In the genomic region with DNA sequence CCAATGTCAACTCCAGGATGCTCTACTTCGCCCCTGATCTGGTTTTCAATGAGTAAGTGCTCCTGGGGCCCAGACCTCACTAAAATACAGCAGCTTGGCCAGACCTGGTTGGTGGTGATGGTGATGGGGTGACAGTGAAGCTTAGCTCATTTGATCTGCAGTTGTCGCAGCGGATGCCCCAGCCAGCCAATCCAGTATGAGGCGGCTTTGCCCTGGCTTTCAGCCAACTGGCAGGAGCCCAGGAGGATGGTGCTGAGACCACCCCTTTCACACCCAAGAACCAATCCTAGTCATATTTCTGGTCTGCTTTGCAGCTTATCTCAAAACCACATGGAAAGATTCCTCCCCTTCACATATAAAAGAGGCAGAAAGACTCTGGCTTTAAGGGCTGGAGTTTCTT, we compare ENCODE assay signal across 25 cellular contexts.
DNase-seq lines count a peak whose midpoint lies in the region; ATAC-seq, FAIRE-seq and TF ChIP-seq lines count a peak whose summit lies in the region.
"Had no signal": no experiment of that assay in that cellular context is flagged by ENCODE, and none has a peak within 500 bp of the region (broad histone marks: within the 10 kb centered on the region; RNA-seq: fewer than 3 reads in every experiment).

No MANE protein-coding gene starts in this region.

- intact Hi-C loops in K562 (cut with micrococcal nuclease) = no loop called here
- intact Hi-C loops in activated CD4-positive, alpha-beta T cell treated with anti-CD3 and anti-CD28 coated beads, Interleukin-2, amount 10 ng/mL, durations not matched to agents 24 days and 14 days (cut with micrococcal nuclease) = no loop called here

- H3K79me2 ChIP-seq in K562 (ENCODE audit: control insufficient read depth, insufficient read depth, low read length) (no peaks in the 10 kb centered on the region), osteoblast (ENCODE audit: insufficient read depth, low read length) (no peaks in the 10 kb centered on the region)

- no peak overlapping the region for H3K9ac ChIP-seq in BLaER1
- H3K9ac ChIP-seq in K562 (ENCODE audit: insufficient read depth in 1 of 2, low read depth in 2 of 2, low read length in 2 of 2) = no peak overlapping the region

- H3K9me1 ChIP-seq in K562 (ENCODE audit: control insufficient read depth, insufficient read depth, low read length) = no peaks in the 10 kb centered on the region

- no peak overlapping the region for H3K4me3 Mint-ChIP-seq in activated CD4-positive, alpha-beta T cell treated with anti-CD3 and anti-CD28 coated beads, Interleukin-2, amount 10 ng/mL, durations not matched to agents 24 days and 14 days
- H3K4me3 Mint-ChIP-seq: CD4-positive, CD25-positive, alpha-beta regulatory T cell; CD8-positive, alpha-beta T cell; GM23338; HFFc6 had no signal

- no peaks in the 10 kb centered on the region for H3K9me3 Mint-ChIP-seq in activated CD4-positive, alpha-beta T cell treated with anti-CD3 and anti-CD28 coated beads, Interleukin-2, amount 10 ng/mL, durations not matched to agents 24 days and 14 days
- H3K9me3 Mint-ChIP-seq: CD8-positive, alpha-beta T cell; GM23338; HFFc6 had no signal

- DNase-seq in OCI-M1 (lab: John Stamatoyannopoulos, UW) = peak; percentile 17
- peak in 1 of 4 experiments; percentile 0 for DNase-seq in K562 (ENCODE audit: extremely low read depth in 1 of 4, low spot score in 3 of 4)
- peak; percentile 4 for DNase-seq in osteoblast (ENCODE audit: insufficient read length, low spot score, missing footprints)
- DNase-seq in activated CD4-positive, alpha-beta T cell treated with anti-CD3 and anti-CD28 coated beads, Interleukin-2, amount 10 ng/mL, durations not matched to agents 24 days and 14 days = no peak
- DNase-seq in DMS153 treated with DMSO at 0.1 percent for 48 hours (lab: John Stamatoyannopoulos, UW; ENCODE audit: unreplicated experiment) = no peak
- DNase-seq: 8988T; ACHN; AML-193; BE2C; CD4-positive, CD25-positive, alpha-beta regulatory T cell; CD8-positive, alpha-beta T cell; DMS 273 treated with DMSO at 0.1 percent for 48 hours; DMS79 treated with DMSO at 0.1 percent for 48 hours; GF-D8; HFFc6 had no signal

- POLR2A ChIA-PET in K562 (lab: Yijun Ruan, JAX) = no interaction called here

- BruUV-seq in K562 (replicated peaks; lab: Mats Ljungman, UMichigan) = no TSS peak

- H3K27ac ChIP-seq in BLaER1 (peak overlapping the region; percentile 32; the same call in 1 of the 2 replicates), K562 (ENCODE audit: extremely low read depth, low read depth, low read length) (no peak overlapping the region), osteoblast (ENCODE audit: low read depth, low read length) (no peak overlapping the region)
- H3K27ac ChIP-seq: A549, C4-2B had no signal

- no peak overlapping the region for H3K27ac Mint-ChIP-seq in activated CD4-positive, alpha-beta T cell treated with anti-CD3 and anti-CD28 coated beads, Interleukin-2, amount 10 ng/mL, durations not matched to agents 24 days and 14 days
- H3K27ac Mint-ChIP-seq: CD4-positive, CD25-positive, alpha-beta regulatory T cell; CD8-positive, alpha-beta T cell; GM23338; HFFc6 had no signal

- H2AFZ ChIP-seq in K562 (ENCODE audit: low read depth, low read length) (no peak overlapping the region), osteoblast (ENCODE audit: low read length) (no peak overlapping the region)
- H2AFZ ChIP-seq: GM23338 had no signal

- CTCF ChIA-PET in K562 (lab: Yijun Ruan, JAX; ENCODE audit: low intra/inter-chr PET ratio) = no interaction called here

- H3K27me3 Mint-ChIP-seq in activated CD4-positive, alpha-beta T cell treated with anti-CD3 and anti-CD28 coated beads, Interleukin-2, amount 10 ng/mL, durations not matched to agents 24 days and 14 days = no peaks in the 10 kb centered on the region
- H3K27me3 Mint-ChIP-seq: CD4-positive, CD25-positive, alpha-beta regulatory T cell had no signal

- H3K4me3 ChIP-seq in BLaER1 = no peak overlapping the region
- no peak overlapping the region for H3K4me3 ChIP-seq in K562
- no peak overlapping the region for H3K4me3 ChIP-seq in osteoblast (ENCODE audit: insufficient read depth, low read length)
- H3K4me3 ChIP-seq: A549, GM23338, HAP-1 had no signal

- H3K4me1 Mint-ChIP-seq in activated CD4-positive, alpha-beta T cell treated with anti-CD3 and anti-CD28 coated beads, Interleukin-2, amount 10 ng/mL, durations not matched to agents 24 days and 14 days = no peaks in the 10 kb centered on the region
- H3K4me1 Mint-ChIP-seq: CD4-positive, CD25-positive, alpha-beta regulatory T cell; GM23338 had no signal

- WGBS in K562 (ENCODE audit: insufficient coverage, low coverage, missing lambda C conversion rate) = 21% methylated on average over 4 of the region's 4 CpGs

- H3K4me1 ChIP-seq in BLaER1 (peaks cover 55% of the 10 kb centered on the region), K562 (replicated peaks in 1 of 2; ENCODE audit: control insufficient read depth in 2 of 2, insufficient read depth in 2 of 2, low read length in 2 of 2) (no peaks in the 10 kb centered on the region), osteoblast (ENCODE audit: insufficient read depth, low read length) (no peaks in the 10 kb centered on the region)
- H3K4me1 ChIP-seq: A549, BE2C, HAP-1 had no signal

- peaks cover 18% of the 10 kb centered on the region for H3K9me3 ChIP-seq in BLaER1
- H3K9me3 ChIP-seq in K562 (replicated peaks; ENCODE audit: control insufficient read depth, insufficient read depth, low read depth, low read length) = no peaks in the 10 kb centered on the region
- H3K9me3 ChIP-seq in osteoblast (ENCODE audit: low read depth, low read length) = no peaks in the 10 kb centered on the region
- H3K9me3 ChIP-seq: A549, BE2C, HAP-1 had no signal

- H3K4me2 ChIP-seq in BLaER1 = peak overlapping the region; percentile 85; the same call in 1 of the 2 replicates
- no peak overlapping the region for H3K4me2 ChIP-seq in K562 (ENCODE audit: insufficient read depth, low read length)
- H3K4me2 ChIP-seq in osteoblast (ENCODE audit: insufficient read depth, low read length) = no peak overlapping the region
- H3K4me2 ChIP-seq: A549, GM23338 had no signal

- TF ChIP-seq CTCF in K562 (IDR thresholded peaks at IDR 0.05 in 2 of 3, conservative IDR thresholded peaks at IDR 0.05 in 1 of 3; ENCODE audit: insufficient read depth in 2 of 3, low read depth in 1 of 3, low read length in 3 of 3) (no peak), osteoblast (IDR thresholded peaks at IDR 0.05; ENCODE audit: extremely low read depth, low read depth, low read length) (no peak)

- no peaks in the 10 kb centered on the region for H3K36me3 Mint-ChIP-seq in activated CD4-positive, alpha-beta T cell treated with anti-CD3 and anti-CD28 coated beads, Interleukin-2, amount 10 ng/mL, durations not matched to agents 24 days and 14 days (ENCODE audit: low read depth)
- H3K36me3 Mint-ChIP-seq: CD4-positive, CD25-positive, alpha-beta regulatory T cell; CD8-positive, alpha-beta T cell had no signal

- TF ChIP-seq RAD21 in K562 (CRISPR knock-in tag; conservative IDR thresholded peaks at IDR 0.05 in 1 of 2, IDR thresholded peaks at IDR 0.05 in 1 of 2) = no peak

- ATAC-seq in K562 (no peak), SK-N-SH treated with all-trans-retinoic acid at 6 μM for 48 hours (no peak)
- ATAC-seq: A549; CD8-positive, alpha-beta T cell; GM23338 had no signal

- H4K20me1 ChIP-seq in BLaER1 (no peaks in the 10 kb centered on the region), K562 (replicated peaks; ENCODE audit: control insufficient read depth, insufficient read depth, low read length) (no peaks in the 10 kb centered on the region), osteoblast (ENCODE audit: insufficient read depth, low read length) (no peaks in the 10 kb centered on the region)

- FAIRE-seq in K562 (lab: Jason Lieb, UNC) = no peak
- FAIRE-seq: A549, D721Med, GM12891, GM18507, H54 had no signal

- in situ Hi-C loops in K562 (cut with MboI) = no loop called here

- H3K36me3 ChIP-seq in BLaER1 (peaks cover 38% of the 10 kb centered on the region), K562 (ENCODE audit: control insufficient read depth, insufficient read depth, low read length) (no peaks in the 10 kb centered on the region), osteoblast (ENCODE audit: insufficient read depth, low read length) (no peaks in the 10 kb centered on the region)
- H3K36me3 ChIP-seq: BE2C had no signal

- H3K27me3 ChIP-seq in BLaER1 = no peaks in the 10 kb centered on the region
- no peaks in the 10 kb centered on the region for H3K27me3 ChIP-seq in K562 (ENCODE audit: control insufficient read depth in 2 of 2, insufficient read depth in 2 of 2, low read length in 2 of 2)
- H3K27me3 ChIP-seq in osteoblast (ENCODE audit: insufficient read depth, low read length) = no peaks in the 10 kb centered on the region
- H3K27me3 ChIP-seq: BE2C had no signal

- no peak for TF ChIP-seq EP300 in K562 (IDR thresholded peaks at IDR 0.05; ENCODE audit: low read length)

- TF ChIP-seq POLR2A in K562 (conservative IDR thresholded peaks at IDR 0.05) = no peak

TF ChIP-seq in K562, 482 proteins besides CTCF, POLR2A, EP300 and RAD21:
- TF ChIP-seq CCAR2 (IDR thresholded peaks at IDR 0.05; ENCODE audit: low read depth, low read length) (no peak), SRSF3 (IDR thresholded peaks at IDR 0.05; ENCODE audit: insufficient read depth, low read length) (no peak), NFIC (IDR thresholded peaks at IDR 0.05) (peak; percentile 44), NR3C1 (CRISPR knock-in tag; IDR thresholded peaks at IDR 0.05) (no peak)
TF ChIP-seq in K562: peak in this region for 1.

TF ChIP-seq in SK-N-SH treated with all-trans-retinoic acid at 6 μM for 48 hours, 23 proteins besides CTCF, POLR2A, EP300 and RAD21 (continues in another document):
- TF ChIP-seq PATZ1 (CRISPR knock-in tag; IDR thresholded peaks at IDR 0.05; ENCODE audit: borderline replicate concordance) = no peak
- no peak for TF ChIP-seq ISL1 (CRISPR knock-in tag; IDR thresholded peaks at IDR 0.05)

Comparison
In these comparisons a context has a peak if more than half of its experiments do, and no peak if none do; other contexts are left out.
1. DNase-seq: peak in OCI-M1 (single experiment) and osteoblast (single experiment); none in activated CD4-positive, alpha-beta T cell treated with anti-CD3 and anti-CD28 coated beads, Interleukin-2, amount 10 ng/mL, durations not matched to agents 24 days and 14 days (single experiment) and DMS153 treated with DMSO at 0.1 percent for 48 hours (single experiment).